ENCODE assay signal across 24 cellular contexts in genomic region chr16:13507530-13507929, GRCh38.
A peak's percentile ranks its signal among the peaks of the same experiment; 100 is the strongest.
DNase-seq lines count a peak whose midpoint lies in the region; ATAC-seq and TF ChIP-seq lines count a peak whose summit lies in the region.
"Had no signal": no experiment of that assay in that cellular context is flagged by ENCODE, and none has a peak within 500 bp of the region (broad histone marks: within the 10 kb centered on the region; RNA-seq: fewer than 3 reads in every experiment).

No MANE protein-coding gene starts in this region.

- H3K36me3 ChIP-seq in A673 (ENCODE audit: insufficient read depth, low read length, poor library complexity, severe bottlenecking) (no peaks in the 10 kb centered on the region), psoas muscle (ENCODE audit: insufficient read depth in 1 of 2, low read depth in 1 of 2) (no peaks in the 10 kb centered on the region)
- H3K36me3 ChIP-seq: MG63, SJSA1 had no signal

- whole genome bisulfite sequencing in psoas muscle, 3 donors, result 50 to 60% (median 51%) methylated on average over 5 of the region's 5 CpGs

- no peaks in the 10 kb centered on the region for H3K27me3 ChIP-seq in A673 (replicated peaks; ENCODE audit: insufficient read depth, low read depth, low read length, poor library complexity)
- H3K27me3 ChIP-seq in psoas muscle (ENCODE audit: insufficient read depth in 3 of 3, low read length in 2 of 3), result no peaks in the 10 kb centered on the region
- H3K27me3 ChIP-seq: MG63, SJSA1 had no signal

- peak; percentile 5 for DNase-seq in NCI-H2196 (lab: John Stamatoyannopoulos, UW; ENCODE audit: unreplicated experiment)
- DNase-seq in NCI-H2196 treated with DMSO at 0.1 percent for 48 hours (lab: John Stamatoyannopoulos, UW; ENCODE audit: unreplicated experiment), result no peak
- DNase-seq in NB4 (ENCODE audit: low read depth), result peak; percentile 9
- no peak for DNase-seq in NCI-H345 treated with DMSO at 0.1 percent for 48 hours (lab: John Stamatoyannopoulos, UW; ENCODE audit: unreplicated experiment)
- no peak for DNase-seq in A673 (ENCODE audit: low spot score)
- DNase-seq in psoas muscle, result no peak
- DNase-seq: 8988T; CD4-positive, alpha-beta T cell; COR-L47; DMS53; GM23248; H7; MG63; NCI-H2029 treated with DMSO at 0.1 percent for 48 hours; NCI-H2171; NCI-H446; NCI-H524 treated with DMSO at 0.1 percent for 48 hours; NCI-H774; PC-9; Right ventricle myocardium superior had no signal

- H3K4me1 ChIP-seq in A673 (ENCODE audit: insufficient read depth, low read length, poor library complexity, severe bottlenecking), result no peaks in the 10 kb centered on the region
- no peaks in the 10 kb centered on the region for H3K4me1 ChIP-seq in psoas muscle
- H3K4me1 ChIP-seq: SJSA1 had no signal

- BruUV-seq in A673 (replicated peaks; lab: Mats Ljungman, UMichigan), result no TSS peak

- intact Hi-C loops in A673 (cut with micrococcal nuclease; ENCODE audit: unreplicated experiment), result no loop called here
- intact Hi-C loops in psoas muscle (cut with DNase I), result no loop called here

- CTCF ChIA-PET in A673 (lab: Charles Lee), result no interaction called here

- H3K4me3 ChIP-seq in NB4 (ENCODE audit: low read depth, low read length) (no peak overlapping the region), A673 (ENCODE audit: low read depth, low read length, poor library complexity, severe bottlenecking) (no peak overlapping the region), psoas muscle (no peak overlapping the region)
- H3K4me3 ChIP-seq: GM23248, K562, MG63, PC-9, SJSA1 had no signal

- H3K9me3 ChIP-seq in A673 (ENCODE audit: low read depth, low read length, poor library complexity, severe bottlenecking), result peaks cover 3% of the 10 kb centered on the region
- peaks cover 5% of the 10 kb centered on the region for H3K9me3 ChIP-seq in psoas muscle
- H3K9me3 ChIP-seq: MG63, SJSA1 had no signal

- no peak for TF ChIP-seq CTCF in NB4 (IDR thresholded peaks at IDR 0.05; ENCODE audit: low read depth, low read length)
- no peak for TF ChIP-seq CTCF in A673 (conservative IDR thresholded peaks at IDR 0.05; ENCODE audit: low read depth, low read length)
- no peak for TF ChIP-seq CTCF in psoas muscle (IDR thresholded peaks at IDR 0.05)

- POLR2A ChIA-PET in A673 (lab: Charles Lee; ENCODE audit: low non-redundant PET), result no interaction called here

- H3K27ac ChIP-seq in A673 (ENCODE audit: low read depth, low read length, poor library complexity, severe bottlenecking) (no peak overlapping the region), psoas muscle (no peak overlapping the region)
- H3K27ac ChIP-seq: GM23248, PC-9, SJSA1 had no signal

- peak; percentile 83 for ATAC-seq in esophagus mucosa
- ATAC-seq in psoas muscle, result no peak
- ATAC-seq: HepG2, K562 had no signal

- TF ChIP-seq POLR2A in NB4 (IDR thresholded peaks at IDR 0.05; ENCODE audit: extremely low read depth, insufficient read length), result no peak

Comparison
In these comparisons a context has a peak if more than half of its experiments do, and no peak if none do; other contexts are left out.
1. DNase-seq: peak in NCI-H2196 (single experiment) and NB4 (single experiment); none in NCI-H2196 treated with DMSO at 0.1 percent for 48 hours (single experiment), NCI-H345 treated with DMSO at 0.1 percent for 48 hours (single experiment), A673 (single experiment) and psoas muscle (0 of 2).